Comparison of ENCODE assay signal across 11 cellular contexts in genomic region chr15:51768018-51768417, GRCh38. TPM values are rescaled to one million over a fixed set of nuclear protein-coding genes. Genes with fewer than 3 reads are reported as not detected.
DNase-seq lines count a peak whose midpoint lies in the region; ATAC-seq and TF ChIP-seq lines count a peak whose summit lies in the region.
"Had no signal": no experiment of that assay in that cellular context is flagged by ENCODE, and none has a peak within 500 bp of the region (broad histone marks: within the 10 kb centered on the region; RNA-seq: fewer than 3 reads in every experiment).

No MANE protein-coding gene starts in this region.

- ATAC-seq in activated T-cell treated with anti-CD3 and anti-CD28 coated beads, Interleukin-2, amount 50 U/mL, for 72 hours (replicated peaks in 1 of 2): peak in 1 of 2 donors; percentile 38
- peak; percentile 81 for ATAC-seq in mucosa of descending colon
- ATAC-seq: Panc1 had no signal

- peak overlapping the region in 4 of 7 donors; percentile 63 to 93 (median 80) for H3K27ac Mint-ChIP-seq in CD4-positive, alpha-beta memory T cell
- peak overlapping the region; percentile 89 for H3K27ac Mint-ChIP-seq in activated T-cell treated with anti-CD3 and anti-CD28 coated beads, Interleukin-2, amount 50 U/mL, for 72 hours
- no peak overlapping the region for H3K27ac Mint-ChIP-seq in endodermal cell
- no peak overlapping the region for H3K27ac Mint-ChIP-seq in activated CD4-positive, alpha-beta memory T cell treated with anti-CD3 and anti-CD28 coated beads for 36 hours
- H3K27ac Mint-ChIP-seq: T-helper 2 cell treated with Interferon-gamma antibody and Interleukin-4, amounts not matched to agents 5 μg/mL and 100 μg/mL, for 36 hours had no signal

- no peak overlapping the region for H3K27ac ChIP-seq in CD4-positive, alpha-beta memory T cell (ENCODE audit: low read depth, low read length)
- H3K27ac ChIP-seq in endodermal cell (ENCODE audit: low read depth, low read length): no peak overlapping the region
- H3K27ac ChIP-seq: ascending aorta had no signal

- H3K4me3 Mint-ChIP-seq in CD4-positive, alpha-beta memory T cell: peak overlapping the region in 3 of 8 donors; percentile 11 to 45 (median 13)
- peak overlapping the region in 1 of 2 donors; percentile 21 for H3K4me3 Mint-ChIP-seq in activated T-cell treated with anti-CD3 and anti-CD28 coated beads, Interleukin-2, amount 50 U/mL, for 72 hours
- H3K4me3 Mint-ChIP-seq in endodermal cell: no peak overlapping the region
- no peak overlapping the region for H3K4me3 Mint-ChIP-seq in activated CD4-positive, alpha-beta memory T cell treated with anti-CD3 and anti-CD28 coated beads for 36 hours
- H3K4me3 Mint-ChIP-seq: T-helper 2 cell treated with Interferon-gamma antibody and Interleukin-4, amounts not matched to agents 5 μg/mL and 100 μg/mL, for 36 hours had no signal

- peaks cover 9% of the 10 kb centered on the region for H3K4me1 ChIP-seq in CD4-positive, alpha-beta memory T cell (ENCODE audit: insufficient read depth, low read length)
- H3K4me1 ChIP-seq in mucosa of descending colon (ENCODE audit: low read depth): no peaks in the 10 kb centered on the region
- H3K4me1 ChIP-seq in endodermal cell (ENCODE audit: control insufficient read depth, insufficient read depth, low read length): no peaks in the 10 kb centered on the region
- H3K4me1 ChIP-seq: ascending aorta had no signal

- peak in 3 of 5 donors; percentile 3 to 15 (median 6) for DNase-seq in CD4-positive, alpha-beta memory T cell
- DNase-seq in Kasumi-1 (lab: John Stamatoyannopoulos, UW) (peak; percentile 42), mucosa of descending colon (peak in 1 of 3 donors; percentile 27), endodermal cell (no peak), T-helper 1 cell (no peak)
- peak in 1 of 2 donors; percentile 12 for DNase-seq in activated T-cell treated with anti-CD3 and anti-CD28 coated beads, Interleukin-2, amount 50 U/mL, for 72 hours
- no peak for DNase-seq in activated CD4-positive, alpha-beta memory T cell treated with anti-CD3 and anti-CD28 coated beads for 36 hours
- DNase-seq: effector CD8-positive, alpha-beta T cell had no signal

- H3K9me3 ChIP-seq in CD4-positive, alpha-beta memory T cell (ENCODE audit: control insufficient read depth in 1 of 2, low read length in 2 of 2): no peaks in the 10 kb centered on the region
- H3K9me3 ChIP-seq in mucosa of descending colon: no peaks in the 10 kb centered on the region
- H3K9me3 ChIP-seq in endodermal cell (ENCODE audit: control insufficient read depth, low read length): no peaks in the 10 kb centered on the region
- H3K9me3 ChIP-seq: ascending aorta had no signal

- no peak overlapping the region for H3K4me3 ChIP-seq in CD4-positive, alpha-beta memory T cell (ENCODE audit: low read length in 2 of 2)
- H3K4me3 ChIP-seq in mucosa of descending colon (no peak overlapping the region), endodermal cell (ENCODE audit: low read length) (no peak overlapping the region)
- H3K4me3 ChIP-seq: ascending aorta had no signal

- intact Hi-C loops in CD4-positive, alpha-beta memory T cell (cut with micrococcal nuclease): no loop called here
- intact Hi-C loops in mucosa of descending colon (cut with DNase I, micrococcal nuclease): no loop called here
- intact Hi-C loops in activated CD4-positive, alpha-beta memory T cell treated with anti-CD3 and anti-CD28 coated beads for 36 hours (cut with micrococcal nuclease): no loop called here

- H3K36me3 ChIP-seq in CD4-positive, alpha-beta memory T cell (ENCODE audit: insufficient read depth, low read length): no peaks in the 10 kb centered on the region
- no peaks in the 10 kb centered on the region for H3K36me3 ChIP-seq in mucosa of descending colon (ENCODE audit: low read depth)
- no peaks in the 10 kb centered on the region for H3K36me3 ChIP-seq in endodermal cell (ENCODE audit: control insufficient read depth, insufficient read depth, low read length)

- H3K9ac ChIP-seq in endodermal cell (ENCODE audit: extremely low read depth, low read length, poor library complexity, severe bottlenecking): no peak overlapping the region

- 89 to 95% methylated on average over 4 to 9 of the region's 9 CpGs for WGBS in endodermal cell (ENCODE audit: insufficient coverage in 1 of 2, insufficient read length in 1 of 2), 2 experiments

- peaks cover 33 to 38% of the 10 kb centered on the region in 2 donors for H3K36me3 Mint-ChIP-seq in CD4-positive, alpha-beta memory T cell
- peaks cover 2 to 10% of the 10 kb centered on the region in 2 donors for H3K36me3 Mint-ChIP-seq in activated T-cell treated with anti-CD3 and anti-CD28 coated beads, Interleukin-2, amount 50 U/mL, for 72 hours (ENCODE audit: insufficient read depth in 2 of 2)
- H3K36me3 Mint-ChIP-seq in endodermal cell (ENCODE audit: low read depth): no peaks in the 10 kb centered on the region
- peaks cover 11% of the 10 kb centered on the region for H3K36me3 Mint-ChIP-seq in activated CD4-positive, alpha-beta memory T cell treated with anti-CD3 and anti-CD28 coated beads for 36 hours

- H3K4me1 Mint-ChIP-seq in CD4-positive, alpha-beta memory T cell: peaks cover 11 to 23% (median 14%) of the 10 kb centered on the region in 4 donors
- peaks cover 12% of the 10 kb centered on the region for H3K4me1 Mint-ChIP-seq in activated T-cell treated with anti-CD3 and anti-CD28 coated beads, Interleukin-2, amount 50 U/mL, for 72 hours (ENCODE audit: low read depth)
- peaks cover 5% of the 10 kb centered on the region for H3K4me1 Mint-ChIP-seq in endodermal cell
- H3K4me1 Mint-ChIP-seq in activated CD4-positive, alpha-beta memory T cell treated with anti-CD3 and anti-CD28 coated beads for 36 hours (ENCODE audit: low read depth): peaks cover 7% of the 10 kb centered on the region

- H3K27me3 ChIP-seq in CD4-positive, alpha-beta memory T cell (ENCODE audit: insufficient read depth, low read length): no peaks in the 10 kb centered on the region
- no peaks in the 10 kb centered on the region for H3K27me3 ChIP-seq in endodermal cell (ENCODE audit: control insufficient read depth, insufficient read depth, low read length, poor library complexity, severe bottlenecking)
- H3K27me3 ChIP-seq: ascending aorta had no signal

- CTCF ChIA-PET in CD4-positive, alpha-beta memory T cell (lab: Charles Lee; ENCODE audit: partially characterized antibody): interaction anchor here (1.2 to 4.4 kb wide), 4 partner anchors 9 to 117 kb away, joined by 3 to 24 read pairs (median 8); no protein-coding TSS in a partner anchor
- CTCF ChIA-PET in activated CD4-positive, alpha-beta memory T cell treated with anti-CD3 and anti-CD28 coated beads for 36 hours (lab: Charles Lee): interaction anchor here (0.7 to 1.5 kb wide), 5 partner anchors 9 to 132 kb away, joined by 3 to 17 read pairs (median 5); no protein-coding TSS in a partner anchor

- POLR2A ChIA-PET in CD4-positive, alpha-beta memory T cell (lab: Charles Lee; ENCODE audit: partially characterized antibody): interaction anchor here (1.0 to 1.2 kb wide), 2 partner anchors 30 to 32 kb away, joined by 3 to 6 read pairs; partner anchors contain the start of gene LYSMD2
- POLR2A ChIA-PET in activated CD4-positive, alpha-beta memory T cell treated with anti-CD3 and anti-CD28 coated beads for 36 hours (lab: Charles Lee): no interaction called here

- H3K9me3 Mint-ChIP-seq in CD4-positive, alpha-beta memory T cell: no peaks in the 10 kb centered on the region
- peaks cover 0 to 1% of the 10 kb centered on the region in 2 donors for H3K9me3 Mint-ChIP-seq in activated T-cell treated with anti-CD3 and anti-CD28 coated beads, Interleukin-2, amount 50 U/mL, for 72 hours
- H3K9me3 Mint-ChIP-seq in endodermal cell: no peaks in the 10 kb centered on the region
- H3K9me3 Mint-ChIP-seq in activated CD4-positive, alpha-beta memory T cell treated with anti-CD3 and anti-CD28 coated beads for 36 hours: no peaks in the 10 kb centered on the region

- TF ChIP-seq CTCF in mucosa of descending colon (IDR thresholded peaks at IDR 0.05): no peak
- no peak for TF ChIP-seq CTCF in endodermal cell (conservative IDR thresholded peaks at IDR 0.05)

- H3K27me3 Mint-ChIP-seq in CD4-positive, alpha-beta memory T cell: no peaks in the 10 kb centered on the region
- no peaks in the 10 kb centered on the region for H3K27me3 Mint-ChIP-seq in activated T-cell treated with anti-CD3 and anti-CD28 coated beads, Interleukin-2, amount 50 U/mL, for 72 hours (ENCODE audit: low read depth)
- H3K27me3 Mint-ChIP-seq in endodermal cell (ENCODE audit: insufficient read depth): no peaks in the 10 kb centered on the region
- H3K27me3 Mint-ChIP-seq in activated CD4-positive, alpha-beta memory T cell treated with anti-CD3 and anti-CD28 coated beads for 36 hours: no peaks in the 10 kb centered on the region

RNA-seq across cellular contexts. Expression of gene TMOD2, which starts 16.6 kb away (rescaled TPM):
- total RNA-seq in CD4-positive, alpha-beta memory T cell: 10 to 100 TPM; 20.0 to 20.3 TPM
- polyA plus RNA-seq in CD4-positive, alpha-beta memory T cell: 1 to 10 TPM; 1.4 to 2.8 TPM
- 1 to 10 TPM; 5.1 to 7.3 TPM for total RNA-seq in activated T-cell treated with anti-CD3 and anti-CD28 coated beads, Interleukin-2, amount 50 U/mL, for 72 hours
- 10 to 100 TPM in 1 of 3 donors, 1 to 10 TPM in 2; 3.7 to 30.3 (median 6.3) TPM for total RNA-seq in mucosa of descending colon
- 1 to 10 TPM; 2.1 to 2.5 TPM for total RNA-seq in endodermal cell
- 2.8 TPM for polyA plus RNA-seq in endodermal cell (2013, experiment 1 of 2)
- 2.8 TPM for polyA plus RNA-seq in endodermal cell (2013, experiment 2 of 2)
- total RNA-seq in activated CD4-positive, alpha-beta memory T cell treated with anti-CD3 and anti-CD28 coated beads for 36 hours: 1 to 10 TPM; 6.7 to 7.9 TPM

RNA-seq across cellular contexts. Expression of gene LYSMD2, which starts 30.6 kb away (rescaled TPM):
- total RNA-seq in CD4-positive, alpha-beta memory T cell: 10 to 100 TPM; 33.0 to 35.2 TPM
- 10 to 100 TPM; 63.0 to 70.8 TPM for polyA plus RNA-seq in CD4-positive, alpha-beta memory T cell
- total RNA-seq in activated T-cell treated with anti-CD3 and anti-CD28 coated beads, Interleukin-2, amount 50 U/mL, for 72 hours: 10 to 100 TPM; 22.8 to 23.1 TPM
- total RNA-seq in mucosa of descending colon (10 to 100 TPM in 1 of 3 donors, 1 to 10 TPM in 2; 3.8 to 12.8 (median 7.3) TPM), endodermal cell (1 to 10 TPM in 1 of 2 donors, under 1 TPM in 1; 0.80 to 1.5 TPM)
- polyA plus RNA-seq in endodermal cell (2013, experiment 1 of 2): 0.36 TPM
- 0.37 TPM for polyA plus RNA-seq in endodermal cell (2013, experiment 2 of 2)
- total RNA-seq in activated CD4-positive, alpha-beta memory T cell treated with anti-CD3 and anti-CD28 coated beads for 36 hours: 10 to 100 TPM; 18.1 to 18.6 TPM

Comparison
In these comparisons a context has a peak if more than half of its experiments do, and no peak if none do; other contexts are left out.
1. DNase-seq: peak in CD4-positive, alpha-beta memory T cell (3 of 5) and Kasumi-1 (2 of 2); none in endodermal cell (single experiment), T-helper 1 cell (0 of 5) and activated CD4-positive, alpha-beta memory T cell treated with anti-CD3 and anti-CD28 coated beads for 36 hours (single experiment).
2. H3K27ac Mint-ChIP-seq: peak in CD4-positive, alpha-beta memory T cell (4 of 7) and activated T-cell treated with anti-CD3 and anti-CD28 coated beads, Interleukin-2, amount 50 U/mL, for 72 hours (single experiment); none in endodermal cell (single experiment) and activated CD4-positive, alpha-beta memory T cell treated with anti-CD3 and anti-CD28 coated beads for 36 hours (single experiment).